In the genomic region with DNA sequence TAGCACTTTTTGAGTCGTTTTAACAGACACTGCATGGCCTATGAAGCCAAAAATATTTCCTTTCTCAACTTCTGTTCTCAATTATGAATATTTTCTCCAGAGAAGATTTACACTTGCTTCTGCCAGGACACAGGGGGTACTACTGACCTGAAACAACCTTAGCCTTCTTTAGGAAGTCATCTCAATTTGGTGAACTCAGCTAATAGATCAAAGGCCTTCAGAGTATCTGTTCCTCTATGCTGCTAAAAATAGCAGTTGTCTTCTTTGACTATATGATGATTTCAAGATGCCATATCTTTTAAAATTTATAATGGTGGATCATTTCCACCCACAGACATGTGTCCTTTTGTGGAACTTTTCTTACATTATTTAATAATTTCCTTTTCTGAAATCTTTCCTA, we compare ENCODE assay signal across 29 cellular contexts.
"Had no signal": no experiment of that assay in that cellular context is flagged by ENCODE, and none has a peak within 500 bp of the region (broad histone marks: within the 10 kb centered on the region; RNA-seq: fewer than 3 reads in every experiment).

No MANE protein-coding gene starts in this region.

- H3K27ac Mint-ChIP-seq: activated B cell treated with CpG ODN at 0.5 μM for 24 hours; activated CD4-positive, alpha-beta T cell treated with anti-CD3 and anti-CD28 coated beads, Interleukin-2, amount 10 ng/mL, durations not matched to agents 24 days and 14 days; activated CD8-positive, alpha-beta memory T cell treated with anti-CD3 and anti-CD28 coated beads, Interleukin-2, amount 10 ng/mL, durations not matched to agents 7 days and 5 days; activated naive CD8-positive, alpha-beta T cell; brain; T-helper 17 cell had no signal

- FAIRE-seq: astrocyte, RCC 7860, TTC549 had no signal

- H3K4me3 ChIP-seq: MG63, SJSA1 had no signal

- H3K4me1 Mint-ChIP-seq: activated CD4-positive, alpha-beta T cell treated with anti-CD3 and anti-CD28 coated beads, Interleukin-2, amount 10 ng/mL, durations not matched to agents 24 days and 14 days; activated CD8-positive, alpha-beta memory T cell treated with anti-CD3 and anti-CD28 coated beads, Interleukin-2, amount 10 ng/mL, durations not matched to agents 7 days and 5 days; brain; central memory CD8-positive, alpha-beta T cell had no signal

- DNase-seq: activated B cell treated with CpG ODN at 0.5 μM for 24 hours; activated CD4-positive, alpha-beta T cell treated with anti-CD3 and anti-CD28 coated beads for 1 hour; activated CD4-positive, alpha-beta T cell treated with anti-CD3 and anti-CD28 coated beads, Interleukin-2, amount 10 ng/mL, durations not matched to agents 24 days and 14 days; activated CD4-positive, alpha-beta T cell treated with anti-CD3 and anti-CD28 coated beads, Interleukin-2, amount 50 U/mL, for 48 hours; activated CD8-positive, alpha-beta memory T cell treated with anti-CD3 and anti-CD28 coated beads, Interleukin-2, amount 10 ng/mL, durations not matched to agents 7 days and 5 days; activated effector memory CD4-positive, alpha-beta T cell treated with anti-CD3 and anti-CD28 coated beads, Interleukin-2, amount 50 U/mL, for 16 hours; activated naive CD4-positive, alpha-beta T cell treated with Interleukin-2 at 50 U/mL for 16 hours; activated T-cell treated with anti-CD3 and anti-CD28 coated beads, Interleukin-2, amount 50 U/mL, for 4 hours; amygdala; MG63; NCI-H1092; NCI-H1417 treated with DMSO at 0.1 percent for 48 hours; NCI-H1694 treated with DMSO at 0.1 percent for 48 hours; NCI-H2029 treated with DMSO at 0.1 percent for 48 hours; NCI-H345; NCI-H510A; NCI-H526 treated with DMSO at 0.1 percent for 48 hours; NCI-H82; PC-3; SHP77; T-helper 17 cell; T-helper 9 cell had no signal

- H3K27me3 Mint-ChIP-seq: activated B cell treated with CpG ODN at 0.5 μM for 24 hours; activated CD4-positive, alpha-beta T cell treated with anti-CD3 and anti-CD28 coated beads, Interleukin-2, amount 10 ng/mL, durations not matched to agents 24 days and 14 days; activated naive CD8-positive, alpha-beta T cell; central memory CD8-positive, alpha-beta T cell; T-helper 17 cell had no signal

- H3K4me3 Mint-ChIP-seq: activated B cell treated with CpG ODN at 0.5 μM for 24 hours; activated CD4-positive, alpha-beta T cell treated with anti-CD3 and anti-CD28 coated beads, Interleukin-2, amount 10 ng/mL, durations not matched to agents 24 days and 14 days; activated CD8-positive, alpha-beta memory T cell treated with anti-CD3 and anti-CD28 coated beads, Interleukin-2, amount 10 ng/mL, durations not matched to agents 7 days and 5 days; activated naive CD8-positive, alpha-beta T cell; activated T-cell treated with anti-CD3 and anti-CD28 coated beads, Interleukin-2, amount 50 U/mL, for 4 hours; brain; central memory CD8-positive, alpha-beta T cell; T-helper 17 cell had no signal

- H3K27ac ChIP-seq: SJSA1 had no signal

- H3K27me3 ChIP-seq: MG63, SJSA1 had no signal

- ATAC-seq: activated CD8-positive, alpha-beta memory T cell treated with anti-CD3 and anti-CD28 coated beads, Interleukin-2, amount 10 ng/mL, durations not matched to agents 7 days and 5 days; activated T-cell treated with anti-CD3 and anti-CD28 coated beads, Interleukin-2, amount 50 U/mL, for 4 hours; PC-3; T-helper 17 cell had no signal

- H3K9me3 ChIP-seq: SJSA1 had no signal

- H3K4me1 ChIP-seq: SJSA1 had no signal

- H3K36me3 ChIP-seq: MG63 had no signal
